In the genomic region with DNA sequence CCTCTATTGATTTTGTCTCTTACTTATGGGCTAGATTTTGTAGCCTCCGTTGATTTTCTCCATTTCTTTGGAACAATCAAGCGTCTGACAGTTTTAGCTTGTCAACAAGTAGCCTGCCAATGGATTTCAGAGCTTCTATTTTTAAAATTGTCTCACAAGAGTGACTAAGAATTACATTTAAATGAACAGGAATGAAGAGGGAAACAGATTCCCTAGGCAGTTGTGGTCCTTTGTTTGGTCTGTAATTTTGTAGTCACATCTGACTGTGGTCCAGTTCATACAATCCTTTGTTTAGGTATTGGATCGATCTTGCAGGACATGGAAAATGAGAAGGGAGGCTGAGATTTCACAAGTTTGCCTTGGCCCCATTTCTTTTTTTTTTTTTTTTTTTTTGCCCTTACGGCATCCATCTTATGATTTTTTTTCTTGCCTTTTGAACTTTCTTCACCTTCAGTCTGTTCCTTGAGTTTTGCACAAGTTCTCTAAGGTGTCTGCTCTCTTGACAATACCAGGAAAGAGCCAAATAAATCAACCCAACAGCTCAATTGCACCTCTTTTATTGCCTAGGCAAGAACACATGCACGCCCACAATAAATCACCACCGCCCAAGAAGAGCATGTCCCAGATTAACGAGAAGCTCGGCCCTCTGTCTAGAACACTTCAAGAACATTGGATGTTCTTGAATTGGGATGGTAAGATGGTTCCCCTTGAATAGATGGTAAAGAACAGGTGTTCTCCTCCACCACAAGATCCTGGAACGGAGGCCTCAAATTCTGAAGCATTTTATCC, we compare ENCODE assay signal across 25 cellular contexts.
DNase-seq lines count a peak whose midpoint lies in the region; ATAC-seq and TF ChIP-seq lines count a peak whose summit lies in the region.
"Had no signal": no experiment of that assay in that cellular context is flagged by ENCODE, and none has a peak within 500 bp of the region (broad histone marks: within the 10 kb centered on the region; RNA-seq: fewer than 3 reads in every experiment).

No MANE protein-coding gene starts in this region.

- H3K4me3 ChIP-seq in adipocyte (ENCODE audit: low read length) (no peak overlapping the region), tibial artery (no peak overlapping the region)

- TF ChIP-seq CTCF in tibial artery (IDR thresholded peaks at IDR 0.05) = no peak

- DNase-seq in adipocyte (ENCODE audit: low read depth) (no peak), fibroblast of gingiva (ENCODE audit: low read depth) (peak; percentile 63), tibial artery (no peak), NCI-H1105 treated with DMSO at 0.1 percent for 48 hours (lab: John Stamatoyannopoulos, UW) (no peak)
- DNase-seq in natural killer cell treated with Interleukin-12 subunit alpha and Interleukin-12 subunit beta and Interleukin-15 and Interleukin-18, amount 100 ng/mL, for 72 hours (ENCODE audit: low spot score) = no peak
- DNase-seq in activated CD8-positive, alpha-beta memory T cell treated with anti-CD3 and anti-CD28 coated beads, Interleukin-2, amount 50 U/mL, for 4 hours = no peak
- DNase-seq: activated CD8-positive, alpha-beta memory T cell treated with anti-CD3 and anti-CD28 coated beads for 24 hours; activated naive CD4-positive, alpha-beta T cell treated with anti-CD3 and anti-CD28 coated beads, Interleukin-2, amount 10 ng/mL, durations not matched to agents 7 days and 5 days; activated T-cell treated with anti-CD3 and anti-CD28 coated beads, Interleukin-2, amount 50 U/mL, for 72 hours; anterior cingulate cortex; CD4-positive, alpha-beta T cell; cerebellar nuclear complex; DMS53; GF-D8; glutamatergic neuron; Karpas-422; NCI-H187 treated with DMSO at 0.1 percent for 48 hours; NCI-H2227 treated with DMSO at 0.1 percent for 48 hours; SIG-M5; stimulated activated CD4-positive, alpha-beta T cell treated with anti-CD3 and anti-CD28 coated beads, Interleukin-1b, Interleukin-23, amount 100 ng/mL, for 48 hours had no signal

- peak overlapping the region; percentile 33 for H3K9ac ChIP-seq in adipocyte (ENCODE audit: low read length)

- no peaks in the 10 kb centered on the region for H3K36me3 Mint-ChIP-seq in natural killer cell treated with Interleukin-12 subunit alpha and Interleukin-12 subunit beta and Interleukin-15 and Interleukin-18, amount 100 ng/mL, for 72 hours
- H3K36me3 Mint-ChIP-seq: activated naive CD4-positive, alpha-beta T cell treated with anti-CD3 and anti-CD28 coated beads, Interleukin-2, amount 10 ng/mL, durations not matched to agents 7 days and 5 days had no signal

- H3K4me1 ChIP-seq in adipocyte (ENCODE audit: control insufficient read depth, insufficient read depth, low read length) (peaks cover 26% of the 10 kb centered on the region), tibial artery (peaks cover 0 to 45% (median 2%) of the 10 kb centered on the region in 4 donors)

- H3K27me3 Mint-ChIP-seq in natural killer cell treated with Interleukin-12 subunit alpha and Interleukin-12 subunit beta and Interleukin-15 and Interleukin-18, amount 100 ng/mL, for 72 hours = peaks cover 0 to 19% of the 10 kb centered on the region in 2 donors
- H3K27me3 Mint-ChIP-seq: activated naive CD4-positive, alpha-beta T cell treated with anti-CD3 and anti-CD28 coated beads, Interleukin-2, amount 10 ng/mL, durations not matched to agents 7 days and 5 days; CD4-positive, alpha-beta T cell; progenitor cell of endocrine pancreas had no signal

- H3K4me3 Mint-ChIP-seq in natural killer cell treated with Interleukin-12 subunit alpha and Interleukin-12 subunit beta and Interleukin-15 and Interleukin-18, amount 100 ng/mL, for 72 hours = peak overlapping the region; percentile 73
- H3K4me3 Mint-ChIP-seq: activated naive CD4-positive, alpha-beta T cell treated with anti-CD3 and anti-CD28 coated beads, Interleukin-2, amount 10 ng/mL, durations not matched to agents 7 days and 5 days; activated T-cell treated with anti-CD3 and anti-CD28 coated beads, Interleukin-2, amount 50 U/mL, for 72 hours; CD4-positive, alpha-beta T cell; neural crest cell had no signal

- ATAC-seq in natural killer cell treated with Interleukin-12 subunit alpha and Interleukin-12 subunit beta and Interleukin-15 and Interleukin-18, amount 100 ng/mL, for 72 hours = no peak
- ATAC-seq in HG03378 (IDR thresholded peaks at IDR 0.05; ENCODE audit: unreplicated experiment) = no peak
- no peak for ATAC-seq in GM18909 (IDR thresholded peaks at IDR 0.05; ENCODE audit: poor library complexity, unreplicated experiment)
- ATAC-seq: activated CD4-positive, CD25-positive, alpha-beta regulatory T cell treated with anti-CD3 and anti-CD28 coated beads, Interleukin-2, amount 50 U/mL, for 24 hours had no signal

- no peaks in the 10 kb centered on the region for H3K9me3 Mint-ChIP-seq in natural killer cell treated with Interleukin-12 subunit alpha and Interleukin-12 subunit beta and Interleukin-15 and Interleukin-18, amount 100 ng/mL, for 72 hours
- H3K9me3 Mint-ChIP-seq: activated T-cell treated with anti-CD3 and anti-CD28 coated beads, Interleukin-2, amount 50 U/mL, for 72 hours; CD4-positive, alpha-beta T cell had no signal

- intact Hi-C loops in tibial artery (cut with DNase I; ENCODE audit: low total_unique reads) = no loop called here

- H3K36me3 ChIP-seq in adipocyte (ENCODE audit: control insufficient read depth, insufficient read depth, low read length, severe bottlenecking) (no peaks in the 10 kb centered on the region), tibial artery (no peaks in the 10 kb centered on the region)

- peak overlapping the region; percentile 61 to 66 for H3K27ac ChIP-seq in tibial artery

- H3K27me3 ChIP-seq in adipocyte (replicated peaks; ENCODE audit: control insufficient read depth, insufficient read depth, low read length) (no peaks in the 10 kb centered on the region), tibial artery (no peaks in the 10 kb centered on the region)

- H3K9me3 ChIP-seq in adipocyte (ENCODE audit: control insufficient read depth, low read length) = no peaks in the 10 kb centered on the region
- H3K9me3 ChIP-seq in tibial artery = no peaks in the 10 kb centered on the region

- peak overlapping the region; percentile 87 to 93 for H3K27ac Mint-ChIP-seq in natural killer cell treated with Interleukin-12 subunit alpha and Interleukin-12 subunit beta and Interleukin-15 and Interleukin-18, amount 100 ng/mL, for 72 hours
- H3K27ac Mint-ChIP-seq: activated naive CD4-positive, alpha-beta T cell treated with anti-CD3 and anti-CD28 coated beads, Interleukin-2, amount 10 ng/mL, durations not matched to agents 7 days and 5 days; activated T-cell treated with anti-CD3 and anti-CD28 coated beads, Interleukin-2, amount 50 U/mL, for 72 hours; CD4-positive, alpha-beta T cell; progenitor cell of endocrine pancreas had no signal

- H3K4me1 Mint-ChIP-seq in natural killer cell treated with Interleukin-12 subunit alpha and Interleukin-12 subunit beta and Interleukin-15 and Interleukin-18, amount 100 ng/mL, for 72 hours (ENCODE audit: low read depth in 2 of 2) = peaks cover 34 to 40% of the 10 kb centered on the region in 2 donors
